In genomic region chr4:173490817-173491518, GRCh38 we compare ENCODE assay signal across 10 cellular contexts. TPM values are rescaled to one million over a fixed set of nuclear protein-coding genes. Genes with fewer than 3 reads are reported as not detected.
DNase-seq lines count a peak whose midpoint lies in the region; TF ChIP-seq lines count a peak whose summit lies in the region.
"Had no signal": no experiment of that assay in that cellular context is flagged by ENCODE, and none has a peak within 500 bp of the region (broad histone marks: within the 10 kb centered on the region; RNA-seq: fewer than 3 reads in every experiment).

No MANE protein-coding gene starts in this region.

- H3K4me3 ChIP-seq in ascending aorta = no peak overlapping the region
- H3K4me3 ChIP-seq in kidney epithelial cell (ENCODE audit: low read depth, low read length) = no peak overlapping the region
- H3K4me3 ChIP-seq: lung had no signal

- H3K4me1 ChIP-seq in ascending aorta = peaks cover 0 to 26% of the 10 kb centered on the region in 2 donors

- H3K36me3 ChIP-seq in ascending aorta = no peaks in the 10 kb centered on the region
- no peaks in the 10 kb centered on the region for H3K36me3 ChIP-seq in kidney epithelial cell (ENCODE audit: control insufficient read depth, insufficient read depth, low read length)

- intact Hi-C loops in ascending aorta (cut with DNase I) = loop anchor here (5.0 kb wide), 1 partner anchor 159 kb away; the partner anchor contains the start of gene HMGB2

- DNase-seq in AG08396 (ENCODE audit: low spot score) (peak; percentile 61), KBM-7 (peak; percentile 40), ascending aorta (ENCODE audit: low spot score in 2 of 2) (peak in 1 of 2 donors; percentile 79), kidney epithelial cell (ENCODE audit: low read depth) (peak; percentile 45), NCI-H446 treated with DMSO at 0.1 percent for 48 hours (lab: John Stamatoyannopoulos, UW) (no peak), SHP77 treated with DMSO at 0.1 percent for 48 hours (lab: John Stamatoyannopoulos, UW) (no peak), NCI-H1694 (lab: John Stamatoyannopoulos, UW) (no peak), epidermal melanocyte (ENCODE audit: insufficient read length, low spot score) (no peak)
- DNase-seq: aorta had no signal

- H3K9me3 ChIP-seq in ascending aorta = no peaks in the 10 kb centered on the region

- in situ Hi-C loops in KBM-7 (cut with MboI; ENCODE audit: low pct_unique_long_range_greater_than_20kb, low sequenced_read_pairs) = no loop called here

- H3K27ac ChIP-seq in ascending aorta = peak overlapping the region; percentile 59 to 75

- no peaks in the 10 kb centered on the region for H3K27me3 ChIP-seq in ascending aorta
- peaks cover 4% of the 10 kb centered on the region for H3K27me3 ChIP-seq in kidney epithelial cell (ENCODE audit: control insufficient read depth, insufficient read depth, low read length)

- TF ChIP-seq CTCF in ascending aorta (IDR thresholded peaks at IDR 0.05) (no peak), kidney epithelial cell (IDR thresholded peaks at IDR 0.05; ENCODE audit: insufficient read depth, low read length, poor library complexity, severe bottlenecking) (no peak)

RNA-seq across cellular contexts. Expression of gene HAND2, which starts 39.1 kb away (rescaled TPM):
- 6.0 TPM for total RNA-seq in ascending aorta
- total RNA-seq in kidney epithelial cell = not detected in 2 replicates

Comparison
In these comparisons a context has a peak if more than half of its experiments do, and no peak if none do; other contexts are left out.
1. DNase-seq: peak in AG08396 (single experiment), KBM-7 (single experiment) and kidney epithelial cell (single experiment); none in NCI-H446 treated with DMSO at 0.1 percent for 48 hours (single experiment), SHP77 treated with DMSO at 0.1 percent for 48 hours (single experiment), NCI-H1694 (single experiment) and epidermal melanocyte (single experiment).